17 cellular contexts compared by ENCODE assay signal in genomic region chr4:75542824-75543223, GRCh38. TPM values are rescaled to one million over a fixed set of nuclear protein-coding genes. Genes with fewer than 3 reads are reported as not detected.
DNase-seq lines count a peak whose midpoint lies in the region; ATAC-seq and TF ChIP-seq lines count a peak whose summit lies in the region.
"Had no signal": no experiment of that assay in that cellular context is flagged by ENCODE, and none has a peak within 500 bp of the region (broad histone marks: within the 10 kb centered on the region; RNA-seq: fewer than 3 reads in every experiment).

No MANE protein-coding gene starts in this region.

- H2AFZ ChIP-seq in smooth muscle cell (ENCODE audit: low read depth): no peak overlapping the region

- H3K4me2 ChIP-seq in smooth muscle cell: peak overlapping the region; percentile 32

- peaks cover 0 to 1% of the 10 kb centered on the region in 2 donors for H3K36me3 Mint-ChIP-seq in activated T-cell treated with anti-CD3 and anti-CD28 coated beads, Interleukin-2, amount 50 U/mL, for 72 hours (ENCODE audit: insufficient read depth in 2 of 2)

- H3F3A ChIP-seq in smooth muscle cell (ENCODE audit: low read depth): peaks cover 8% of the 10 kb centered on the region

- peaks cover 6% of the 10 kb centered on the region for H3K4me1 ChIP-seq in smooth muscle cell (ENCODE audit: low read depth)
- H3K4me1 ChIP-seq: vagina had no signal

- H3K4me1 Mint-ChIP-seq in activated T-cell treated with anti-CD3 and anti-CD28 coated beads, Interleukin-2, amount 50 U/mL, for 72 hours (ENCODE audit: low read depth): no peaks in the 10 kb centered on the region

- H3K9me3 ChIP-seq in smooth muscle cell (replicated peaks; ENCODE audit: low read depth): no peaks in the 10 kb centered on the region
- H3K9me3 ChIP-seq: vagina had no signal

- DNase-seq in activated T-cell treated with anti-CD3 and anti-CD28 coated beads, Interleukin-2, amount 50 U/mL, for 72 hours: peak in 1 of 2 donors; percentile 13
- DNase-seq in activated T-cell treated with anti-CD3 and anti-CD28 coated beads, Interleukin-2, amount 50 U/mL, for 48 hours: no peak
- DNase-seq in RWPE1 (ENCODE audit: low spot score) (peak; percentile 79), fibroblast of pulmonary artery (ENCODE audit: low read depth) (peak; percentile 27), smooth muscle cell (lab: John Stamatoyannopoulos, UW; ENCODE audit: unreplicated experiment) (no peak), HuH-7 (ENCODE audit: low spot score) (no peak)
- DNase-seq: DND-41; effector CD4-positive, alpha-beta T cell; midbrain; NCI-H1694; NCI-H526 had no signal

- H4K20me1 ChIP-seq in smooth muscle cell (ENCODE audit: low read depth): no peaks in the 10 kb centered on the region

- no peaks in the 10 kb centered on the region for H3K27me3 Mint-ChIP-seq in activated T-cell treated with anti-CD3 and anti-CD28 coated beads, Interleukin-2, amount 50 U/mL, for 72 hours (ENCODE audit: low read depth)
- H3K27me3 Mint-ChIP-seq: IgD-negative memory B cell had no signal

- no peaks in the 10 kb centered on the region for H3K27me3 ChIP-seq in smooth muscle cell (ENCODE audit: low read depth)
- H3K27me3 ChIP-seq: vagina had no signal

- no peak overlapping the region for H3K4me3 Mint-ChIP-seq in activated T-cell treated with anti-CD3 and anti-CD28 coated beads, Interleukin-2, amount 50 U/mL, for 72 hours
- H3K4me3 Mint-ChIP-seq: IgD-negative memory B cell had no signal

- TF ChIP-seq CTCF in RWPE1 (conservative IDR thresholded peaks at IDR 0.05; ENCODE audit: low read depth): no peak
- no peak for TF ChIP-seq CTCF in fibroblast of pulmonary artery (IDR thresholded peaks at IDR 0.05; ENCODE audit: low read length, missing control alignments)
- TF ChIP-seq CTCF in smooth muscle cell (IDR thresholded peaks at IDR 0.05; ENCODE audit: borderline replicate concordance, insufficient read depth, poor library complexity, severe bottlenecking): no peak

- peak overlapping the region; percentile 76 for H3K9ac ChIP-seq in smooth muscle cell (ENCODE audit: low read depth)

- H3K4me3 ChIP-seq in fibroblast of pulmonary artery (replicated peaks; ENCODE audit: low read depth, low read length) (no peak overlapping the region), smooth muscle cell (no peak overlapping the region)
- H3K4me3 ChIP-seq: vagina had no signal

- CTCF ChIA-PET in RWPE1 (lab: Yijun Ruan, JAX): no interaction called here

- H3K27ac ChIP-seq in RWPE1 (no peak overlapping the region), smooth muscle cell (ENCODE audit: low read depth) (peak overlapping the region; percentile 97)
- H3K27ac ChIP-seq: vagina had no signal

- H3K9me3 Mint-ChIP-seq in activated T-cell treated with anti-CD3 and anti-CD28 coated beads, Interleukin-2, amount 50 U/mL, for 72 hours: no peaks in the 10 kb centered on the region
- H3K9me3 Mint-ChIP-seq: IgD-negative memory B cell had no signal

- ATAC-seq in activated T-cell treated with anti-CD3 and anti-CD28 coated beads, Interleukin-2, amount 50 U/mL, for 72 hours (replicated peaks in 1 of 2): peak; percentile 77 to 97
- ATAC-seq in HG03159 (IDR thresholded peaks at IDR 0.05; ENCODE audit: unreplicated experiment): no peak
- ATAC-seq in GM21737 (IDR thresholded peaks at IDR 0.05; ENCODE audit: unreplicated experiment): no peak
- ATAC-seq: HCT116, Right ventricle myocardium inferior had no signal

- POLR2A ChIA-PET in RWPE1 (lab: Yijun Ruan, JAX; ENCODE audit: low non-redundant PET): no interaction called here

- no peaks in the 10 kb centered on the region for H3K36me3 ChIP-seq in smooth muscle cell (ENCODE audit: low read depth)
- H3K36me3 ChIP-seq: vagina had no signal

- no peak overlapping the region for H3K27ac Mint-ChIP-seq in activated T-cell treated with anti-CD3 and anti-CD28 coated beads, Interleukin-2, amount 50 U/mL, for 72 hours

- H3K79me2 ChIP-seq in smooth muscle cell (ENCODE audit: low read depth): no peaks in the 10 kb centered on the region

RNA-seq across cellular contexts. Expression of gene ODAPH, which starts 13.0 kb away (rescaled TPM):
- total RNA-seq in activated T-cell treated with anti-CD3 and anti-CD28 coated beads, Interleukin-2, amount 50 U/mL, for 72 hours: under 1 TPM in 1 of 2 donors, not detected in 1; 0.35 TPM
- 142 and 193 TPM in 2 replicates for total RNA-seq in smooth muscle cell
- 165 and 543 TPM in 2 replicates for polyA plus RNA-seq in smooth muscle cell
- total RNA-seq: Right ventricle myocardium inferior, vagina had no signal
- polyA plus RNA-seq: IgD-negative memory B cell had no signal

RNA-seq across cellular contexts. Expression of gene THAP6, which starts 28.6 kb away (rescaled TPM):
- total RNA-seq in activated T-cell treated with anti-CD3 and anti-CD28 coated beads, Interleukin-2, amount 50 U/mL, for 72 hours: 10 to 100 TPM; 28.8 to 35.1 TPM
- 14.7 and 21.3 TPM in 2 replicates for total RNA-seq in smooth muscle cell
- polyA plus RNA-seq in smooth muscle cell: 7.4 and 9.3 TPM in 2 replicates

RNA-seq across cellular contexts. Expression of gene RCHY1, which starts 28.6 kb away (rescaled TPM):
- 10 to 100 TPM; 42.0 to 44.3 TPM for total RNA-seq in activated T-cell treated with anti-CD3 and anti-CD28 coated beads, Interleukin-2, amount 50 U/mL, for 72 hours
- total RNA-seq in smooth muscle cell: 45.9 and 54.4 TPM in 2 replicates
- 19.3 and 26.7 TPM in 2 replicates for polyA plus RNA-seq in smooth muscle cell

Comparison
In these comparisons a context has a peak if more than half of its experiments do, and no peak if none do; other contexts are left out.
1. ATAC-seq: peak in activated T-cell treated with anti-CD3 and anti-CD28 coated beads, Interleukin-2, amount 50 U/mL, for 72 hours (2 of 2); none in HG03159 (single experiment) and GM21737 (single experiment).
2. DNase-seq: peak in RWPE1 (single experiment) and fibroblast of pulmonary artery (single experiment); none in activated T-cell treated with anti-CD3 and anti-CD28 coated beads, Interleukin-2, amount 50 U/mL, for 48 hours (0 of 2), smooth muscle cell (single experiment) and HuH-7 (single experiment).
3. RNA of gene ODAPH, which starts 13.0 kb away (total RNA-seq): 142 to 193 TPM in smooth muscle cell; 0.35 TPM in activated T-cell treated with anti-CD3 and anti-CD28 coated beads, Interleukin-2, amount 50 U/mL, for 72 hours; every median in the first group is over 100 times any median in the second.